Comparison of ENCODE assay signal across 40 cellular contexts in genomic region chr12:100521958-100522357, GRCh38. TPM values are rescaled to one million over a fixed set of nuclear protein-coding genes. Genes with fewer than 3 reads are reported as not detected.
"Had no signal": no experiment of that assay in that cellular context is flagged by ENCODE, and none has a peak within 500 bp of the region (broad histone marks: within the 10 kb centered on the region; RNA-seq: fewer than 3 reads in every experiment).

No MANE protein-coding gene starts in this region.

- H3K27ac ChIP-seq: ascending aorta, cardiac muscle cell, WERI-Rb-1 had no signal

- H3K36me3 Mint-ChIP-seq: activated CD8-positive, alpha-beta memory T cell treated with anti-CD3 and anti-CD28 coated beads, Interleukin-2, amount 10 ng/mL, durations not matched to agents 7 days and 5 days; activated naive CD4-positive, alpha-beta T cell treated with anti-CD3 and anti-CD28 coated beads, Interleukin-2, amount 10 ng/mL, durations not matched to agents 7 days and 5 days; activated naive CD4-positive, alpha-beta T cell treated with anti-CD3 and anti-CD28 coated beads, Interleukin-2, amount 50 U/mL, for 24 hours; activated naive CD8-positive, alpha-beta T cell; activated naive CD8-positive, alpha-beta T cell treated with anti-CD3 and anti-CD28 coated beads, Interleukin-2, amount 10 ng/mL, durations not matched to agents 7 days and 5 days; brain; T-cell; WTC11 had no signal

- H3K4me1 ChIP-seq: ascending aorta had no signal

- H3K9me3 ChIP-seq: ascending aorta had no signal

- DNase-seq: activated CD4-positive, alpha-beta memory T cell treated with anti-CD3 and anti-CD28 coated beads, Interleukin-2, amount 10 ng/mL, durations not matched to agents 7 days and 5 days; activated CD4-positive, alpha-beta T cell treated with anti-CD3 and anti-CD28 coated beads for 1 hour; activated CD4-positive, alpha-beta T cell treated with anti-CD3 and anti-CD28 coated beads for 36 hours; activated CD4-positive, alpha-beta T cell treated with anti-CD3 and anti-CD28 coated beads for 48 hours; activated CD4-positive, alpha-beta T cell treated with anti-CD3 and anti-CD28 coated beads, Interleukin-2, amount 10 ng/mL, durations not matched to agents 7 days and 5 days; activated CD4-positive, alpha-beta T cell treated with anti-CD3 and anti-CD28 coated beads, Interleukin-2, amount 50 U/mL, for 48 hours; activated CD4-positive, CD25-positive, alpha-beta regulatory T cell; activated CD8-positive, alpha-beta memory T cell treated with anti-CD3 and anti-CD28 coated beads for 24 hours; activated CD8-positive, alpha-beta memory T cell treated with anti-CD3 and anti-CD28 coated beads, Interleukin-2, amount 10 ng/mL, durations not matched to agents 7 days and 5 days; activated CD8-positive, alpha-beta memory T cell treated with anti-CD3 and anti-CD28 coated beads, Interleukin-2, amount 50 U/mL, for 48 hours; activated CD8-positive, alpha-beta T cell treated with anti-CD3 and anti-CD28 coated beads, Interleukin-2, amount 10 ng/mL, durations not matched to agents 7 days and 5 days; activated effector memory CD4-positive, alpha-beta T cell treated with Interleukin-2 at 50 U/mL for 16 hours; activated gamma-delta T cell; activated naive CD4-positive, alpha-beta T cell treated with anti-CD3 and anti-CD28 coated beads, Interleukin-2, amount 10 ng/mL, durations not matched to agents 7 days and 5 days; activated naive CD4-positive, alpha-beta T cell treated with Interleukin-2 at 50 U/mL for 16 hours; activated naive CD8-positive, alpha-beta T cell treated with anti-CD3 and anti-CD28 coated beads, Interleukin-2, amount 10 ng/mL, durations not matched to agents 7 days and 5 days; activated naive CD8-positive, alpha-beta T cell treated with anti-CD3 and anti-CD28 coated beads, Interleukin-2, amount 50 U/mL, for 24 hours; activated T-cell treated with anti-CD3 and anti-CD28 coated beads, Interleukin-2, amount 50 U/mL, for 24 hours; activated T-cell treated with anti-CD3 and anti-CD28 coated beads, Interleukin-2, amount 50 U/mL, for 48 hours; amygdala; anterior cingulate cortex; caudate nucleus; cerebellar nuclear complex; T-cell; T-helper 2 cell; T-helper 9 cell; WERI-Rb-1 had no signal

- H3K4me3 Mint-ChIP-seq: activated CD4-positive, alpha-beta memory T cell treated with anti-CD3 and anti-CD28 coated beads, Interleukin-2, amount 10 ng/mL, durations not matched to agents 7 days and 5 days; activated CD4-positive, alpha-beta T cell treated with anti-CD3 and anti-CD28 coated beads for 36 hours; activated CD4-positive, alpha-beta T cell treated with anti-CD3 and anti-CD28 coated beads, Interleukin-2, amount 10 ng/mL, durations not matched to agents 7 days and 5 days; activated CD8-positive, alpha-beta memory T cell treated with anti-CD3 and anti-CD28 coated beads, Interleukin-2, amount 10 ng/mL, durations not matched to agents 7 days and 5 days; activated CD8-positive, alpha-beta T cell treated with anti-CD3 and anti-CD28 coated beads, Interleukin-2, amount 10 ng/mL, durations not matched to agents 7 days and 5 days; activated naive CD4-positive, alpha-beta T cell treated with anti-CD3 and anti-CD28 coated beads, Interleukin-2, amount 10 ng/mL, durations not matched to agents 7 days and 5 days; activated naive CD4-positive, alpha-beta T cell treated with anti-CD3 and anti-CD28 coated beads, Interleukin-2, amount 50 U/mL, for 24 hours; activated naive CD8-positive, alpha-beta T cell; activated naive CD8-positive, alpha-beta T cell treated with anti-CD3 and anti-CD28 coated beads, Interleukin-2, amount 10 ng/mL, durations not matched to agents 7 days and 5 days; activated naive CD8-positive, alpha-beta T cell treated with anti-CD3 and anti-CD28 coated beads, Interleukin-2, amount 50 U/mL, for 24 hours; activated T-cell treated with anti-CD3 and anti-CD28 coated beads, Interleukin-2, amount 50 U/mL, for 24 hours; brain; central memory CD8-positive, alpha-beta T cell; T-cell; T-helper 2 cell treated with Interferon-gamma antibody and Interleukin-4, amounts not matched to agents 5 μg/mL and 100 μg/mL, for 36 hours; WTC11 had no signal

- H3K4me3 ChIP-seq: ascending aorta, cardiac muscle cell had no signal

- FAIRE-seq: bronchial epithelial cell had no signal

- H3K4me1 Mint-ChIP-seq: activated CD4-positive, alpha-beta memory T cell treated with anti-CD3 and anti-CD28 coated beads, Interleukin-2, amount 10 ng/mL, durations not matched to agents 7 days and 5 days; activated CD4-positive, alpha-beta T cell treated with anti-CD3 and anti-CD28 coated beads for 36 hours; activated CD4-positive, alpha-beta T cell treated with anti-CD3 and anti-CD28 coated beads, Interleukin-2, amount 10 ng/mL, durations not matched to agents 7 days and 5 days; activated CD8-positive, alpha-beta memory T cell treated with anti-CD3 and anti-CD28 coated beads, Interleukin-2, amount 10 ng/mL, durations not matched to agents 7 days and 5 days; activated naive CD4-positive, alpha-beta T cell treated with anti-CD3 and anti-CD28 coated beads, Interleukin-2, amount 10 ng/mL, durations not matched to agents 7 days and 5 days; activated naive CD4-positive, alpha-beta T cell treated with anti-CD3 and anti-CD28 coated beads, Interleukin-2, amount 50 U/mL, for 24 hours; activated naive CD8-positive, alpha-beta T cell treated with anti-CD3 and anti-CD28 coated beads, Interleukin-2, amount 10 ng/mL, durations not matched to agents 7 days and 5 days; activated naive CD8-positive, alpha-beta T cell treated with anti-CD3 and anti-CD28 coated beads, Interleukin-2, amount 50 U/mL, for 24 hours; brain; central memory CD8-positive, alpha-beta T cell; T-cell; WTC11 had no signal

- H3K9me3 Mint-ChIP-seq: activated CD4-positive, alpha-beta memory T cell treated with anti-CD3 and anti-CD28 coated beads, Interleukin-2, amount 10 ng/mL, durations not matched to agents 7 days and 5 days; activated CD4-positive, alpha-beta T cell treated with anti-CD3 and anti-CD28 coated beads, Interleukin-2, amount 10 ng/mL, durations not matched to agents 7 days and 5 days; activated naive CD4-positive, alpha-beta T cell treated with anti-CD3 and anti-CD28 coated beads, Interleukin-2, amount 10 ng/mL, durations not matched to agents 7 days and 5 days; activated naive CD8-positive, alpha-beta T cell treated with anti-CD3 and anti-CD28 coated beads, Interleukin-2, amount 10 ng/mL, durations not matched to agents 7 days and 5 days; activated naive CD8-positive, alpha-beta T cell treated with anti-CD3 and anti-CD28 coated beads, Interleukin-2, amount 50 U/mL, for 24 hours; activated T-cell treated with anti-CD3 and anti-CD28 coated beads, Interleukin-2, amount 50 U/mL, for 24 hours; activated T-helper 2 cell treated with anti-CD3 and anti-CD28 coated beads, Interferon-gamma antibody, Interleukin-2, Interleukin-4, amounts not matched to agents 10 μg/mL and 5 μg/mL and 100 μg/mL, durations not matched to agents 14 hours and 24 hours and 36 hours; T-helper 2 cell treated with Interferon-gamma antibody and Interleukin-4, amounts not matched to agents 5 μg/mL and 100 μg/mL, for 36 hours had no signal

- H3K27me3 Mint-ChIP-seq: activated CD8-positive, alpha-beta memory T cell treated with anti-CD3 and anti-CD28 coated beads, Interleukin-2, amount 10 ng/mL, durations not matched to agents 7 days and 5 days had no signal

- H3K36me3 ChIP-seq: ascending aorta, cardiac muscle cell, WERI-Rb-1 had no signal

- ATAC-seq: activated CD4-positive, alpha-beta T cell treated with anti-CD3 and anti-CD28 coated beads for 36 hours; activated CD4-positive, CD25-positive, alpha-beta regulatory T cell treated with anti-CD3 and anti-CD28 coated beads, Interleukin-2, amount 50 U/mL, for 24 hours; activated CD8-positive, alpha-beta memory T cell treated with anti-CD3 and anti-CD28 coated beads, Interleukin-2, amount 10 ng/mL, durations not matched to agents 7 days and 5 days; activated CD8-positive, alpha-beta T cell treated with anti-CD3 and anti-CD28 coated beads, Interleukin-2, amount 10 ng/mL, durations not matched to agents 7 days and 5 days; activated naive CD8-positive, alpha-beta T cell treated with anti-CD3 and anti-CD28 coated beads, Interleukin-2, amount 50 U/mL, for 24 hours; T-cell; WTC11 had no signal

- H3K27ac Mint-ChIP-seq: activated CD4-positive, alpha-beta memory T cell treated with anti-CD3 and anti-CD28 coated beads, Interleukin-2, amount 10 ng/mL, durations not matched to agents 7 days and 5 days; activated CD4-positive, alpha-beta T cell treated with anti-CD3 and anti-CD28 coated beads for 36 hours; activated CD4-positive, alpha-beta T cell treated with anti-CD3 and anti-CD28 coated beads, Interleukin-2, amount 10 ng/mL, durations not matched to agents 7 days and 5 days; activated CD8-positive, alpha-beta memory T cell treated with anti-CD3 and anti-CD28 coated beads, Interleukin-2, amount 10 ng/mL, durations not matched to agents 7 days and 5 days; activated CD8-positive, alpha-beta T cell treated with anti-CD3 and anti-CD28 coated beads, Interleukin-2, amount 10 ng/mL, durations not matched to agents 7 days and 5 days; activated naive CD4-positive, alpha-beta T cell treated with anti-CD3 and anti-CD28 coated beads, Interleukin-2, amount 10 ng/mL, durations not matched to agents 7 days and 5 days; activated naive CD4-positive, alpha-beta T cell treated with anti-CD3 and anti-CD28 coated beads, Interleukin-2, amount 50 U/mL, for 24 hours; activated naive CD8-positive, alpha-beta T cell; activated naive CD8-positive, alpha-beta T cell treated with anti-CD3 and anti-CD28 coated beads, Interleukin-2, amount 10 ng/mL, durations not matched to agents 7 days and 5 days; activated naive CD8-positive, alpha-beta T cell treated with anti-CD3 and anti-CD28 coated beads, Interleukin-2, amount 50 U/mL, for 24 hours; activated T-cell treated with anti-CD3 and anti-CD28 coated beads, Interleukin-2, amount 50 U/mL, for 24 hours; activated T-helper 2 cell treated with anti-CD3 and anti-CD28 coated beads, Interferon-gamma antibody, Interleukin-2, Interleukin-4, amounts not matched to agents 10 μg/mL and 5 μg/mL and 100 μg/mL, durations not matched to agents 14 hours and 24 hours and 36 hours; brain; T-cell; T-helper 2 cell treated with Interferon-gamma antibody and Interleukin-4, amounts not matched to agents 5 μg/mL and 100 μg/mL, for 36 hours; WTC11 had no signal

- H3K27me3 ChIP-seq: ascending aorta, cardiac muscle cell had no signal

RNA-seq across cellular contexts. Expression of gene NR1H4, which starts 48.3 kb away (rescaled TPM):
- total RNA-seq: activated CD4-positive, alpha-beta memory T cell treated with anti-CD3 and anti-CD28 coated beads, Interleukin-2, amount 10 ng/mL, durations not matched to agents 7 days and 5 days; activated CD4-positive, alpha-beta T cell treated with anti-CD3 and anti-CD28 coated beads for 36 hours; activated CD4-positive, alpha-beta T cell treated with anti-CD3 and anti-CD28 coated beads, Interleukin-2, amount 10 ng/mL, durations not matched to agents 7 days and 5 days; activated CD8-positive, alpha-beta memory T cell treated with anti-CD3 and anti-CD28 coated beads, Interleukin-2, amount 10 ng/mL, durations not matched to agents 7 days and 5 days; activated CD8-positive, alpha-beta T cell treated with anti-CD3 and anti-CD28 coated beads, Interleukin-2, amount 10 ng/mL, durations not matched to agents 7 days and 5 days; activated naive CD8-positive, alpha-beta T cell treated with anti-CD3 and anti-CD28 coated beads, Interleukin-2, amount 10 ng/mL, durations not matched to agents 7 days and 5 days; activated T-helper 2 cell treated with anti-CD3 and anti-CD28 coated beads, Interferon-gamma antibody, Interleukin-2, Interleukin-4, amounts not matched to agents 10 μg/mL and 5 μg/mL and 100 μg/mL, durations not matched to agents 14 hours and 24 hours and 36 hours; bronchial epithelial cell; cardiac muscle cell; chondrocyte; T-cell; T-helper 1 cell treated with Interleukin-12 subunit alpha and Interleukin-12 subunit beta and Interleukin-4 antibody, amounts not matched to agents 30 ng/mL and 1 ng/mL, for 36 hours; WTC11 had no signal
- polyA plus RNA-seq: cardiac muscle cell had no signal

RNA-seq across cellular contexts. Expression of gene GAS2L3, which starts 51.5 kb away (rescaled TPM):
- total RNA-seq: ascending aorta had no signal
